11 cellular contexts compared by ENCODE assay signal in genomic region chr6:109783245-109783990, GRCh38.
DNase-seq lines count a peak whose midpoint lies in the region; ATAC-seq and TF ChIP-seq lines count a peak whose summit lies in the region.
"Had no signal": no experiment of that assay in that cellular context is flagged by ENCODE, and none has a peak within 500 bp of the region (broad histone marks: within the 10 kb centered on the region; RNA-seq: fewer than 3 reads in every experiment).

No MANE protein-coding gene starts in this region.

- H2AFZ ChIP-seq in neural progenitor cell (replicated peaks): no peak overlapping the region

- no peaks in the 10 kb centered on the region for H4K20me1 ChIP-seq in neural progenitor cell (ENCODE audit: low read depth)

- H3K4me3 ChIP-seq in GM12865 (ENCODE audit: low read depth, low read length): no peak overlapping the region
- no peak overlapping the region for H3K4me3 ChIP-seq in neural progenitor cell

- H3K79me2 ChIP-seq in neural progenitor cell (ENCODE audit: low read depth): no peaks in the 10 kb centered on the region

- DNase-seq in GM12865 (ENCODE audit: low read depth) (peak; percentile 7), M059J (ENCODE audit: low read depth) (peak; percentile 12), chondrocyte (ENCODE audit: low spot score) (no peak), neural progenitor cell (ENCODE audit: low spot score) (peak; percentile 76), HPDE6-E6E7 (ENCODE audit: extremely low spot score) (no peak)
- DNase-seq in stimulated activated naive CD4-positive, alpha-beta T cell (lab: John Stamatoyannopoulos, UW): no peak
- DNase-seq: NCI-H2171 treated with DMSO at 0.1 percent for 48 hours had no signal

- H3K9ac ChIP-seq in neural progenitor cell: no peak overlapping the region

- H3K27me3 ChIP-seq in neural progenitor cell: no peaks in the 10 kb centered on the region

- H3K27ac ChIP-seq in neural progenitor cell: no peak overlapping the region
- H3K27ac ChIP-seq: HL-60 had no signal

- peaks cover 8% of the 10 kb centered on the region for H3K36me3 Mint-ChIP-seq in chondrocyte (ENCODE audit: low read depth)
- peaks cover 15% of the 10 kb centered on the region for H3K36me3 Mint-ChIP-seq in neural progenitor cell

- H3K4me1 Mint-ChIP-seq in chondrocyte (ENCODE audit: low read depth) (no peaks in the 10 kb centered on the region), neural progenitor cell (no peaks in the 10 kb centered on the region)
- H3K4me1 Mint-ChIP-seq: immature natural killer cell, T-cell had no signal

- H3K9me3 Mint-ChIP-seq in chondrocyte (ENCODE audit: low read depth) (no peaks in the 10 kb centered on the region), neural progenitor cell (peaks cover 2% of the 10 kb centered on the region)
- H3K9me3 Mint-ChIP-seq: immature natural killer cell, T-cell had no signal

- H3K4me1 ChIP-seq in neural progenitor cell: no peaks in the 10 kb centered on the region

- H3K4me3 Mint-ChIP-seq in chondrocyte (ENCODE audit: unreplicated experiment) (no peak overlapping the region), neural progenitor cell (no peak overlapping the region)
- H3K4me3 Mint-ChIP-seq: immature natural killer cell, T-cell had no signal

- H3K4me2 ChIP-seq in neural progenitor cell: no peak overlapping the region

- no peaks in the 10 kb centered on the region for H3K36me3 ChIP-seq in neural progenitor cell

- H3K9me3 ChIP-seq in neural progenitor cell (ENCODE audit: low read depth): no peaks in the 10 kb centered on the region

- H3K27ac Mint-ChIP-seq in chondrocyte (ENCODE audit: unreplicated experiment) (no peak overlapping the region), neural progenitor cell (no peak overlapping the region)
- H3K27ac Mint-ChIP-seq: immature natural killer cell, T-cell had no signal

- ATAC-seq in GM21717 (IDR thresholded peaks at IDR 0.05; ENCODE audit: unreplicated experiment): no peak
- ATAC-seq: T-cell had no signal

- H3K27me3 Mint-ChIP-seq in chondrocyte (ENCODE audit: low read depth): no peaks in the 10 kb centered on the region
- H3K27me3 Mint-ChIP-seq in neural progenitor cell (ENCODE audit: insufficient read depth, low read depth): no peaks in the 10 kb centered on the region
- H3K27me3 Mint-ChIP-seq: T-cell had no signal

- TF ChIP-seq CTCF in GM12865 (IDR thresholded peaks at IDR 0.05; ENCODE audit: insufficient read depth, low read depth, low read length, missing control alignments) (peak; percentile 5), chondrocyte (IDR thresholded peaks at IDR 0.05) (peak; percentile 55), neural progenitor cell (IDR thresholded peaks at IDR 0.05) (peak; percentile 77)

- no peaks in the 10 kb centered on the region for H3F3A ChIP-seq in neural progenitor cell (ENCODE audit: low read depth)

Comparison
In these comparisons a context has a peak if more than half of its experiments do, and no peak if none do; other contexts are left out.
1. DNase-seq: peak in GM12865 (single experiment), M059J (single experiment) and neural progenitor cell (single experiment); none in chondrocyte (single experiment), stimulated activated naive CD4-positive, alpha-beta T cell (0 of 6) and HPDE6-E6E7 (single experiment).
2. CTCF ChIP-seq: peak in every context shown above with its lines; median percentile 77 in neural progenitor cell; 55 in chondrocyte; 5 in GM12865.